8 cellular contexts compared by ENCODE assay signal in genomic region chr3:42652611-42653302, GRCh38. TPM values are rescaled to one million over a fixed set of nuclear protein-coding genes. Genes with fewer than 3 reads are reported as not detected.
DNase-seq lines count a peak whose midpoint lies in the region; ATAC-seq, FAIRE-seq and TF ChIP-seq lines count a peak whose summit lies in the region.

No MANE protein-coding gene starts in this region.

- H3K36me3 Mint-ChIP-seq in activated CD4-positive, alpha-beta T cell treated with anti-CD3 and anti-CD28 coated beads, Interleukin-2, amount 10 ng/mL, durations not matched to agents 24 days and 14 days (ENCODE audit: low read depth), result peaks cover 12% of the 10 kb centered on the region
- peaks cover 9 to 16% of the 10 kb centered on the region in 2 donors for H3K36me3 Mint-ChIP-seq in stimulated activated naive B cell treated with anti-CD40 and anti-IgM and Interleukin-4, amounts not matched to agents 10 μg/mL and 1 μg/mL and 100 μg/mL, for 72 hours

- H3K9me3 Mint-ChIP-seq in activated CD4-positive, alpha-beta T cell treated with anti-CD3 and anti-CD28 coated beads, Interleukin-2, amount 10 ng/mL, durations not matched to agents 24 days and 14 days, result no peaks in the 10 kb centered on the region
- H3K9me3 Mint-ChIP-seq in stimulated activated naive B cell treated with anti-CD40 and anti-IgM and Interleukin-4, amounts not matched to agents 10 μg/mL and 1 μg/mL and 100 μg/mL, for 72 hours, result no peaks in the 10 kb centered on the region

- peaks cover 2% of the 10 kb centered on the region for H3K36me3 ChIP-seq in bronchial epithelial cell (ENCODE audit: control insufficient read depth, insufficient read depth, low read length)

- intact Hi-C loops in activated CD4-positive, alpha-beta T cell treated with anti-CD3 and anti-CD28 coated beads, Interleukin-2, amount 10 ng/mL, durations not matched to agents 24 days and 14 days (cut with micrococcal nuclease), result loop anchor here (2.0 kb wide), 1 partner anchor 14 kb away; no protein-coding TSS in a partner anchor

- H3K27ac Mint-ChIP-seq in activated CD4-positive, alpha-beta T cell treated with anti-CD3 and anti-CD28 coated beads, Interleukin-2, amount 10 ng/mL, durations not matched to agents 24 days and 14 days, result peak overlapping the region; percentile 38
- H3K27ac Mint-ChIP-seq in stimulated activated naive B cell treated with anti-CD40 and anti-IgM and Interleukin-4, amounts not matched to agents 10 μg/mL and 1 μg/mL and 100 μg/mL, for 72 hours, result no peak overlapping the region

- TF ChIP-seq CTCF in bronchial epithelial cell (IDR thresholded peaks at IDR 0.05; ENCODE audit: insufficient read depth, low read length, severe bottlenecking), result no peak

- peak overlapping the region; percentile 87 for H3K4me3 Mint-ChIP-seq in activated CD4-positive, alpha-beta T cell treated with anti-CD3 and anti-CD28 coated beads, Interleukin-2, amount 10 ng/mL, durations not matched to agents 24 days and 14 days
- H3K4me3 Mint-ChIP-seq in stimulated activated naive B cell treated with anti-CD40 and anti-IgM and Interleukin-4, amounts not matched to agents 10 μg/mL and 1 μg/mL and 100 μg/mL, for 72 hours, result peak overlapping the region; percentile 87 to 90

- no peaks in the 10 kb centered on the region for H3K27me3 ChIP-seq in bronchial epithelial cell (ENCODE audit: control insufficient read depth, insufficient read depth, low read length)

- H3K4me3 ChIP-seq in bronchial epithelial cell (ENCODE audit: low read depth, low read length), result peak overlapping the region; percentile 75

- FAIRE-seq in bronchial epithelial cell (lab: Jason Lieb, UNC), result no peak

- DNase-seq in activated CD4-positive, alpha-beta T cell treated with anti-CD3 and anti-CD28 coated beads, Interleukin-2, amount 10 ng/mL, durations not matched to agents 24 days and 14 days, result no peak
- no peak for DNase-seq in activated CD4-positive, alpha-beta T cell treated with anti-CD3 and anti-CD28 coated beads for 1 hour
- DNase-seq in NOMO-1 treated with dmso at 0.1 percent for 144 hours (lab: John Stamatoyannopoulos, UW; ENCODE audit: unreplicated experiment), result peak; percentile 78
- DNase-seq in bronchial epithelial cell (ENCODE audit: low read depth), result peak; percentile 82
- DNase-seq in kidney tubule cell (ENCODE audit: low spot score), result peak; percentile 97
- DNase-seq in stimulated activated naive B cell treated with anti-CD40 and anti-IgM and Interleukin-4, amounts not matched to agents 10 μg/mL and 1 μg/mL and 100 μg/mL, for 72 hours, result no peak
- no peak for DNase-seq in inferior parietal cortex (ENCODE audit: extremely low spot score)

- peaks cover 19% of the 10 kb centered on the region for H3K4me1 Mint-ChIP-seq in activated CD4-positive, alpha-beta T cell treated with anti-CD3 and anti-CD28 coated beads, Interleukin-2, amount 10 ng/mL, durations not matched to agents 24 days and 14 days
- H3K4me1 Mint-ChIP-seq in stimulated activated naive B cell treated with anti-CD40 and anti-IgM and Interleukin-4, amounts not matched to agents 10 μg/mL and 1 μg/mL and 100 μg/mL, for 72 hours, result peaks cover 15 to 27% of the 10 kb centered on the region in 2 donors

- peak; percentile 64 for ATAC-seq in HG02642 (IDR thresholded peaks at IDR 0.05; ENCODE audit: poor library complexity, unreplicated experiment)
- peak; percentile 61 to 66 for ATAC-seq in stimulated activated naive B cell treated with anti-CD40 and anti-IgM and Interleukin-4, amounts not matched to agents 10 μg/mL and 1 μg/mL and 100 μg/mL, for 72 hours (replicated peaks)

- peaks cover 5% of the 10 kb centered on the region for H3K27me3 Mint-ChIP-seq in activated CD4-positive, alpha-beta T cell treated with anti-CD3 and anti-CD28 coated beads, Interleukin-2, amount 10 ng/mL, durations not matched to agents 24 days and 14 days
- peaks cover 20 to 22% of the 10 kb centered on the region in 2 donors for H3K27me3 Mint-ChIP-seq in stimulated activated naive B cell treated with anti-CD40 and anti-IgM and Interleukin-4, amounts not matched to agents 10 μg/mL and 1 μg/mL and 100 μg/mL, for 72 hours

RNA-seq across cellular contexts. Expression of gene ZBTB47, which starts 0.7 kb away (rescaled TPM):
- 1.0 and 1.1 TPM in 2 replicates for total RNA-seq in activated CD4-positive, alpha-beta T cell treated with anti-CD3 and anti-CD28 coated beads, Interleukin-2, amount 10 ng/mL, durations not matched to agents 24 days and 14 days
- 5.8 and 7.6 TPM in 2 replicates for total RNA-seq in bronchial epithelial cell

RNA-seq across cellular contexts. Expression of gene KLHL40, which starts 32.6 kb away (rescaled TPM):
- total RNA-seq in activated CD4-positive, alpha-beta T cell treated with anti-CD3 and anti-CD28 coated beads, Interleukin-2, amount 10 ng/mL, durations not matched to agents 24 days and 14 days, result not detected in 2 replicates
- total RNA-seq in bronchial epithelial cell, result not detected in 2 replicates

RNA-seq across cellular contexts. Expression of gene HHATL, which starts 49.8 kb away (rescaled TPM):
- not detected in 2 replicates for total RNA-seq in activated CD4-positive, alpha-beta T cell treated with anti-CD3 and anti-CD28 coated beads, Interleukin-2, amount 10 ng/mL, durations not matched to agents 24 days and 14 days
- not detected in 2 replicates for total RNA-seq in bronchial epithelial cell

RNA-seq across cellular contexts. Expression of gene NKTR, which starts 52.3 kb away (rescaled TPM):
- 79.5 and 80.9 TPM in 2 replicates for total RNA-seq in activated CD4-positive, alpha-beta T cell treated with anti-CD3 and anti-CD28 coated beads, Interleukin-2, amount 10 ng/mL, durations not matched to agents 24 days and 14 days
- total RNA-seq in bronchial epithelial cell, result 33.4 and 36.4 TPM in 2 replicates

Comparison
In these comparisons a context has a peak if more than half of its experiments do, and no peak if none do; other contexts are left out.
1. DNase-seq: peak in NOMO-1 treated with dmso at 0.1 percent for 144 hours (single experiment), bronchial epithelial cell (single experiment) and kidney tubule cell (single experiment); none in activated CD4-positive, alpha-beta T cell treated with anti-CD3 and anti-CD28 coated beads, Interleukin-2, amount 10 ng/mL, durations not matched to agents 24 days and 14 days (single experiment), activated CD4-positive, alpha-beta T cell treated with anti-CD3 and anti-CD28 coated beads for 1 hour (single experiment), stimulated activated naive B cell treated with anti-CD40 and anti-IgM and Interleukin-4, amounts not matched to agents 10 μg/mL and 1 μg/mL and 100 μg/mL, for 72 hours (single experiment) and inferior parietal cortex (single experiment).